ENCODE assay signal across 8 cellular contexts in genomic region chrX:132488819-132489255, GRCh38. TPM values are rescaled to one million over a fixed set of nuclear protein-coding genes. Genes with fewer than 3 reads are reported as not detected.
DNase-seq lines count a peak whose midpoint lies in the region; ATAC-seq lines count a peak whose summit lies in the region.

MBNL3 (minus strand) TSS chrX:132489038; CDS start chrX:132439611, 49,427 bp downstream.

- H3K4me1 ChIP-seq in mesenchymal stem cell (ENCODE audit: control insufficient read depth, insufficient read depth, low read depth, low read length), result peaks cover 2% of the 10 kb centered on the region

- peak within 1 kb of the TSS; percentile 28 for H2BK15ac ChIP-seq in mesenchymal stem cell (ENCODE audit: low read depth, poor library complexity, severe bottlenecking)

- H4K8ac ChIP-seq in mesenchymal stem cell (ENCODE audit: low read length), result peak within 1 kb of the TSS; percentile 94

- H4K91ac ChIP-seq in mesenchymal stem cell (ENCODE audit: low read length), result no peak within 1 kb of the TSS

- peak within 1 kb of the TSS in 1 of 2 experiments; percentile 93 for H3K4ac ChIP-seq in mesenchymal stem cell (ENCODE audit: low read depth in 1 of 2, low read length in 2 of 2)

- no peaks in the 10 kb centered on the region for H3K9me3 ChIP-seq in mesenchymal stem cell (ENCODE audit: control insufficient read depth, low read length)

- H3K9ac ChIP-seq in mesenchymal stem cell (ENCODE audit: low read length), result peak within 1 kb of the TSS; percentile 89

- peak within 1 kb of the TSS in 1 of 2 experiments; percentile 79 for H3K14ac ChIP-seq in mesenchymal stem cell (ENCODE audit: low read length in 2 of 2)

- peak within 1 kb of the TSS; percentile 73 for H2BK120ac ChIP-seq in mesenchymal stem cell (ENCODE audit: low read depth, low read length)

- peaks cover 0 to 7% of the 10 kb centered on the region in 2 experiments for H3K27me3 ChIP-seq in mesenchymal stem cell (ENCODE audit: control insufficient read depth in 1 of 2, insufficient read depth in 1 of 2, low read length in 2 of 2)

- H3K4me2 ChIP-seq in mesenchymal stem cell (ENCODE audit: low read length, poor library complexity, severe bottlenecking), result peak within 1 kb of the TSS; percentile 87

- H2AK5ac ChIP-seq in mesenchymal stem cell (ENCODE audit: low read length, severe bottlenecking), result no peak within 1 kb of the TSS

- DNase-seq in AG08396 (ENCODE audit: low spot score) (peak; percentile 17), NCI-H526 treated with DMSO at 0.1 percent for 48 hours (lab: John Stamatoyannopoulos, UW) (peak; percentile 68), mesenchymal stem cell (peak; percentile 56)
- DNase-seq in activated CD4-positive, alpha-beta T cell treated with anti-CD3 and anti-CD28 coated beads, Interleukin-2, amount 50 U/mL, for 4 hours, result peak; percentile 55 to 59
- DNase-seq in effector CD8-positive, alpha-beta T cell (lab: John Stamatoyannopoulos, UW), result peak; percentile 47
- DNase-seq in stimulated activated CD8-positive, alpha-beta memory T cell treated with anti-CD3 and anti-CD28 coated beads, Interleukin-4, amount 100 ng/mL, for 24 hours (ENCODE audit: low read depth), result peak; percentile 38

- H3K4me3 ChIP-seq in mesenchymal stem cell (ENCODE audit: insufficient read depth in 1 of 2, low read depth in 1 of 2, low read length in 2 of 2), result peak within 1 kb of the TSS; percentile 73 to 83

- ATAC-seq in GM19025 (IDR thresholded peaks at IDR 0.05; ENCODE audit: low read depth, unreplicated experiment) (peak; percentile 23), HG03159 (IDR thresholded peaks at IDR 0.05; ENCODE audit: unreplicated experiment) (peak; percentile 38)

- H2BK12ac ChIP-seq in mesenchymal stem cell (ENCODE audit: low read length in 2 of 2), result peak within 1 kb of the TSS in 1 of 2 experiments; percentile 52

- peak within 1 kb of the TSS in 1 of 2 experiments; percentile 89 for H3K23ac ChIP-seq in mesenchymal stem cell (ENCODE audit: low read length in 2 of 2)

- H2AFZ ChIP-seq in mesenchymal stem cell (ENCODE audit: low read depth, low read length), result no peak within 1 kb of the TSS

- H3K27ac ChIP-seq in mesenchymal stem cell (ENCODE audit: low read length, poor library complexity, severe bottlenecking), result peak within 1 kb of the TSS; percentile 69

- WGBS in mesenchymal stem cell, result 0% methylated on average over 14 of the region's 28 CpGs

- peak within 1 kb of the TSS; percentile 43 to 96 for H3K18ac ChIP-seq in mesenchymal stem cell (ENCODE audit: low read depth in 1 of 2, low read length in 2 of 2)

- peak within 1 kb of the TSS; percentile 19 for H2BK5ac ChIP-seq in mesenchymal stem cell (ENCODE audit: low read depth, low read length, poor library complexity, severe bottlenecking)

- H3K79me1 ChIP-seq in mesenchymal stem cell (replicated peaks; ENCODE audit: low read length, poor library complexity, severe bottlenecking), result no peaks in the 10 kb centered on the region

- H3K36me3 ChIP-seq in mesenchymal stem cell (ENCODE audit: control insufficient read depth in 1 of 2, insufficient read depth in 2 of 2, low read depth in 1 of 2, low read length in 2 of 2), result no peaks in the 10 kb centered on the region

RNA-seq across cellular contexts. Expression of gene MBNL3, which starts in this region (rescaled TPM):
- polyA plus RNA-seq in mesenchymal stem cell (2013, experiment 1 of 2), result 4.1 TPM
- polyA plus RNA-seq in mesenchymal stem cell (2013, experiment 2 of 2), result 4.0 TPM

Comparison
In these comparisons a context has a peak if more than half of its experiments do, and no peak if none do; other contexts are left out.
1. Peak in every context shown above with its lines: DNase-seq, ATAC-seq, H3K4me3 ChIP-seq and H3K27ac ChIP-seq.
2. DNase-seq: peak in every context shown above with its lines; median percentile 68 in NCI-H526 treated with DMSO at 0.1 percent for 48 hours; 57 in activated CD4-positive, alpha-beta T cell treated with anti-CD3 and anti-CD28 coated beads, Interleukin-2, amount 50 U/mL, for 4 hours; 56 in mesenchymal stem cell; 47 in effector CD8-positive, alpha-beta T cell; 38 in stimulated activated CD8-positive, alpha-beta memory T cell treated with anti-CD3 and anti-CD28 coated beads, Interleukin-4, amount 100 ng/mL, for 24 hours; 17 in AG08396.